1 cellular context compared by ENCODE assay signal in the genomic region with DNA sequence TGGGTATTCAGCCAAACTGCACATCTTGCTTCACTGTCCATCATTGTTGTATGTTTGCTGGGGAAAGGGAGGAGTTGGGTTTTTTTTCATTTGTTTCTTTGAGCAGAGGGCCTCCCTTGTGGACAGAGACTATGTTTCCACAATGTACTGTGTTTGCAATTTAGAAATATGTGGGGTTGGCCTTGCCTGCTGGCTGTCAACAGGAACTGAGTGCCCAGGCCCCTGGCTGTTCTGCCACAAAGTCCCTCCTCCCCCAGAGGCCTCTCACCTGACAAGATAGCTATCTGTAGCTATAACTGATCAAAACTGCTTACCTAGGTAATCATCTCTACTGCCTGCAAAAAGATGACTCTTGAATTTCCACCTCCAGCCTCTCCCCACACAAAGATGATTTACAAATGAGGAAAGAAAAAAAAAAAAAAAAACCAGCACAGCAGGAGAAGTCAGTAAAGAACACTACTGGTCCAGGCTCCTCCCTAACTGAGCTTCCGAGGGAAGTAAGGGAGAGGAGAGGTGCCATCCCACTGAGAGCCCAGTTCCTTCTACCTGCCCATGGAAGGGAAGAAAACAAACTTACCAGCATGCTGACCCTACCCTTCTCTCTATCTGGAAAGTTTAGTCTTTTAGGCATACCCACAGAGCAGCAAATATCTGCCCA.
TF ChIP-seq lines count a peak whose summit lies in the region.

No MANE protein-coding gene starts in this region.

TF ChIP-seq in HepG2, 621 proteins besides CTCF, POLR2A, EP300 and RAD21 (continued from another document and continues in another):
- TF ChIP-seq SMC3 (IDR thresholded peaks at IDR 0.05; ENCODE audit: low read length) (no peak), ZNF615 (CRISPR knock-in tag; IDR thresholded peaks at IDR 0.05; ENCODE audit: borderline replicate concordance) (no peak), HDAC2 (CRISPR knock-in tag; IDR thresholded peaks at IDR 0.05) (peak; percentile 60; the same call in 1 of the 2 replicates), TMF1 (CRISPR knock-in tag; IDR thresholded peaks at IDR 0.05; ENCODE audit: low read depth) (no peak), RORA (CRISPR knock-in tag; IDR thresholded peaks at IDR 0.05) (no peak), ZFP41 (CRISPR knock-in tag; IDR thresholded peaks at IDR 0.05; ENCODE audit: borderline replicate concordance) (no peak), TBP (CRISPR knock-in tag; IDR thresholded peaks at IDR 0.05) (no peak), JDP2 (CRISPR knock-in tag; IDR thresholded peaks at IDR 0.05; ENCODE audit: borderline replicate concordance) (no peak), GLI4 (CRISPR knock-in tag; IDR thresholded peaks at IDR 0.05; ENCODE audit: borderline replicate concordance) (no peak), HOXA3 (CRISPR knock-in tag; IDR thresholded peaks at IDR 0.05) (peak; percentile 48; the same call in 1 of the 2 replicates), ZNF891 (CRISPR knock-in tag; IDR thresholded peaks at IDR 0.05) (no peak), IKZF1 (IDR thresholded peaks at IDR 0.05) (no peak), ZNF747 (CRISPR knock-in tag; IDR thresholded peaks at IDR 0.05; ENCODE audit: borderline replicate concordance) (0 out of 2 replicates have a peak, but pooled peaks have one; percentile 35), GABPA (IDR thresholded peaks at IDR 0.05; ENCODE audit: low read depth, low read length) (no peak), GABPA (CRISPR knock-in tag; IDR thresholded peaks at IDR 0.05; ENCODE audit: low read depth) (peak; percentile 34; the same call in 1 of the 2 replicates), ZNF446 (CRISPR knock-in tag; IDR thresholded peaks at IDR 0.05) (no peak), PITX1 (CRISPR knock-in tag; IDR thresholded peaks at IDR 0.05) (0 out of 2 replicates have a peak, but pooled peaks have one; percentile 47), FOXM1 (CRISPR knock-in tag; IDR thresholded peaks at IDR 0.05) (no peak), MBNL3 (CRISPR knock-in tag; conservative IDR thresholded peaks at IDR 0.05) (no peak), ZNF274 (CRISPR knock-in tag; IDR thresholded peaks at IDR 0.05) (no peak), ZFYVE20 (CRISPR knock-in tag; IDR thresholded peaks at IDR 0.05; ENCODE audit: borderline replicate concordance, low read depth) (no peak), ZNF543 (CRISPR knock-in tag; IDR thresholded peaks at IDR 0.05) (no peak), ZNF788 (CRISPR knock-in tag; IDR thresholded peaks at IDR 0.05; ENCODE audit: borderline replicate concordance) (peak; percentile 59; the same call in 1 of the 2 replicates), XBP1 (CRISPR knock-in tag; IDR thresholded peaks at IDR 0.05) (no peak), HOXD1 (CRISPR knock-in tag; IDR thresholded peaks at IDR 0.05) (no peak), AHR (CRISPR knock-in tag; IDR thresholded peaks at IDR 0.05) (no peak), ZSCAN31 (CRISPR knock-in tag; IDR thresholded peaks at IDR 0.05; ENCODE audit: low read depth) (0 out of 2 replicates have a peak, but pooled peaks have one; percentile 41), ZNF709 (CRISPR knock-in tag; IDR thresholded peaks at IDR 0.05) (no peak), SOX6 (IDR thresholded peaks at IDR 0.05) (no peak), SOX6 (CRISPR knock-in tag; IDR thresholded peaks at IDR 0.05) (peak; percentile 97), KAT8 (CRISPR knock-in tag; IDR thresholded peaks at IDR 0.05) (peak; percentile 36; the same call in 1 of the 2 replicates), NFATC3 (CRISPR knock-in tag; IDR thresholded peaks at IDR 0.05) (no peak), CENPT (CRISPR knock-in tag; IDR thresholded peaks at IDR 0.05; ENCODE audit: low read depth) (no peak)
- TF ChIP-seq, protein P1, sequence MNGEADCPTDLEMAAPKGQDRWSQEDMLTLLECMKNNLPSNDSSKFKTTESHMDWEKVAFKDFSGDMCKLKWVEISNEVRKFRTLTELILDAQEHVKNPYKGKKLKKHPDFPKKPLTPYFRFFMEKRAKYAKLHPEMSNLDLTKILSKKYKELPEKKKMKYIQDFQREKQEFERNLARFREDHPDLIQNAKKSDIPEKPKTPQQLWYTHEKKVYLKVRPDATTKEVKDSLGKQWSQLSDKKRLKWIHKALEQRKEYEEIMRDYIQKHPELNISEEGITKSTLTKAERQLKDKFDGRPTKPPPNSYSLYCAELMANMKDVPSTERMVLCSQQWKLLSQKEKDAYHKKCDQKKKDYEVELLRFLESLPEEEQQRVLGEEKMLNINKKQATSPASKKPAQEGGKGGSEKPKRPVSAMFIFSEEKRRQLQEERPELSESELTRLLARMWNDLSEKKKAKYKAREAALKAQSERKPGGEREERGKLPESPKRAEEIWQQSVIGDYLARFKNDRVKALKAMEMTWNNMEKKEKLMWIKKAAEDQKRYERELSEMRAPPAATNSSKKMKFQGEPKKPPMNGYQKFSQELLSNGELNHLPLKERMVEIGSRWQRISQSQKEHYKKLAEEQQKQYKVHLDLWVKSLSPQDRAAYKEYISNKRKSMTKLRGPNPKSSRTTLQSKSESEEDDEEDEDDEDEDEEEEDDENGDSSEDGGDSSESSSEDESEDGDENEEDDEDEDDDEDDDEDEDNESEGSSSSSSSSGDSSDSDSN (CRISPR knock-in tag; IDR thresholded peaks at IDR 0.05): no peak
- TF ChIP-seq, protein P2, sequence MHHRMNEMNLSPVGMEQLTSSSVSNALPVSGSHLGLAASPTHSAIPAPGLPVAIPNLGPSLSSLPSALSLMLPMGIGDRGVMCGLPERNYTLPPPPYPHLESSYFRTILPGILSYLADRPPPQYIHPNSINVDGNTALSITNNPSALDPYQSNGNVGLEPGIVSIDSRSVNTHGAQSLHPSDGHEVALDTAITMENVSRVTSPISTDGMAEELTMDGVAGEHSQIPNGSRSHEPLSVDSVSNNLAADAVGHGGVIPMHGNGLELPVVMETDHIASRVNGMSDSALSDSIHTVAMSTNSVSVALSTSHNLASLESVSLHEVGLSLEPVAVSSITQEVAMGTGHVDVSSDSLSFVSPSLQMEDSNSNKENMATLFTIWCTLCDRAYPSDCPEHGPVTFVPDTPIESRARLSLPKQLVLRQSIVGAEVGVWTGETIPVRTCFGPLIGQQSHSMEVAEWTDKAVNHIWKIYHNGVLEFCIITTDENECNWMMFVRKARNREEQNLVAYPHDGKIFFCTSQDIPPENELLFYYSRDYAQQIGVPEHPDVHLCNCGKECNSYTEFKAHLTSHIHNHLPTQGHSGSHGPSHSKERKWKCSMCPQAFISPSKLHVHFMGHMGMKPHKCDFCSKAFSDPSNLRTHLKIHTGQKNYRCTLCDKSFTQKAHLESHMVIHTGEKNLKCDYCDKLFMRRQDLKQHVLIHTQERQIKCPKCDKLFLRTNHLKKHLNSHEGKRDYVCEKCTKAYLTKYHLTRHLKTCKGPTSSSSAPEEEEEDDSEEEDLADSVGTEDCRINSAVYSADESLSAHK (CRISPR knock-in tag; IDR thresholded peaks at IDR 0.05; ENCODE audit: borderline replicate concordance): no peak
- TF ChIP-seq, protein P3, sequence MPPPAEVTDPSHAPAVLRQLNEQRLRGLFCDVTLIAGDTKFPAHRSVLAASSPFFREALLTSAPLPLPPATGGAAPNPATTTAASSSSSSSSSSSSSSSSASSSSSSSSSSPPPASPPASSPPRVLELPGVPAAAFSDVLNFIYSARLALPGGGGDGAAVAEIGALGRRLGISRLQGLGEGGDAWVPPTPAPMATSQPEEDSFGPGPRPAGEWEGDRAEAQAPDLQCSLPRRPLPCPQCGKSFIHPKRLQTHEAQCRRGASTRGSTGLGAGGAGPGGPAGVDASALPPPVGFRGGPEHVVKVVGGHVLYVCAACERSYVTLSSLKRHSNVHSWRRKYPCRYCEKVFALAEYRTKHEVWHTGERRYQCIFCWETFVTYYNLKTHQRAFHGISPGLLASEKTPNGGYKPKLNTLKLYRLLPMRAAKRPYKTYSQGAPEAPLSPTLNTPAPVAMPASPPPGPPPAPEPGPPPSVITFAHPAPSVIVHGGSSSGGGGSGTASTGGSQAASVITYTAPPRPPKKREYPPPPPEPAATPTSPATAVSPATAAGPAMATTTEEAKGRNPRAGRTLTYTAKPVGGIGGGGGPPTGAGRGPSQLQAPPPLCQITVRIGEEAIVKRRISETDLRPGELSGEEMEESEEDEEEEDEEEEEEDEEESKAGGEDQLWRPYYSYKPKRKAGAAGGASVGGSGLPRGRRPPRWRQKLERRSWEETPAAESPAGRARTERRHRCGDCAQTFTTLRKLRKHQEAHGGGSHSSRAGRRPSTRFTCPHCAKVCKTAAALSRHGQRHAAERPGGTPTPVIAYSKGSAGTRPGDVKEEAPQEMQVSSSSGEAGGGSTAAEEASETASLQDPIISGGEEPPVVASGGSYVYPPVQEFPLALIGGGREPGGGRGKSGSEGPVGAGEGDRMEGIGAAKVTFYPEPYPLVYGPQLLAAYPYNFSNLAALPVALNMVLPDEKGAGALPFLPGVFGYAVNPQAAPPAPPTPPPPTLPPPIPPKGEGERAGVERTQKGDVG (CRISPR knock-in tag; IDR thresholded peaks at IDR 0.05; ENCODE audit: borderline replicate concordance): no peak
- TF ChIP-seq, protein P4, sequence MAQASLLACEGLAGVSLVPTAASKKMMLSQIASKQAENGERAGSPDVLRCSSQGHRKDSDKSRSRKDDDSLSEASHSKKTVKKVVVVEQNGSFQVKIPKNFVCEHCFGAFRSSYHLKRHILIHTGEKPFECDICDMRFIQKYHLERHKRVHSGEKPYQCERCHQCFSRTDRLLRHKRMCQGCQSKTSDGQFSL (CRISPR knock-in tag; IDR thresholded peaks at IDR 0.05): no peak
- TF ChIP-seq, protein P5, sequence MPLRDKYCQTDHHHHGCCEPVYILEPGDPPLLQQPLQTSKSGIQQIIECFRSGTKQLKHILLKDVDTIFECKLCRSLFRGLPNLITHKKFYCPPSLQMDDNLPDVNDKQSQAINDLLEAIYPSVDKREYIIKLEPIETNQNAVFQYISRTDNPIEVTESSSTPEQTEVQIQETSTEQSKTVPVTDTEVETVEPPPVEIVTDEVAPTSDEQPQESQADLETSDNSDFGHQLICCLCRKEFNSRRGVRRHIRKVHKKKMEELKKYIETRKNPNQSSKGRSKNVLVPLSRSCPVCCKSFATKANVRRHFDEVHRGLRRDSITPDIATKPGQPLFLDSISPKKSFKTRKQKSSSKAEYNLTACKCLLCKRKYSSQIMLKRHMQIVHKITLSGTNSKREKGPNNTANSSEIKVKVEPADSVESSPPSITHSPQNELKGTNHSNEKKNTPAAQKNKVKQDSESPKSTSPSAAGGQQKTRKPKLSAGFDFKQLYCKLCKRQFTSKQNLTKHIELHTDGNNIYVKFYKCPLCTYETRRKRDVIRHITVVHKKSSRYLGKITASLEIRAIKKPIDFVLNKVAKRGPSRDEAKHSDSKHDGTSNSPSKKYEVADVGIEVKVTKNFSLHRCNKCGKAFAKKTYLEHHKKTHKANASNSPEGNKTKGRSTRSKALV (CRISPR knock-in tag; IDR thresholded peaks at IDR 0.05): 0 out of 2 replicates have a peak, but pooled peaks have one; percentile 26
- TF ChIP-seq, protein P6, sequence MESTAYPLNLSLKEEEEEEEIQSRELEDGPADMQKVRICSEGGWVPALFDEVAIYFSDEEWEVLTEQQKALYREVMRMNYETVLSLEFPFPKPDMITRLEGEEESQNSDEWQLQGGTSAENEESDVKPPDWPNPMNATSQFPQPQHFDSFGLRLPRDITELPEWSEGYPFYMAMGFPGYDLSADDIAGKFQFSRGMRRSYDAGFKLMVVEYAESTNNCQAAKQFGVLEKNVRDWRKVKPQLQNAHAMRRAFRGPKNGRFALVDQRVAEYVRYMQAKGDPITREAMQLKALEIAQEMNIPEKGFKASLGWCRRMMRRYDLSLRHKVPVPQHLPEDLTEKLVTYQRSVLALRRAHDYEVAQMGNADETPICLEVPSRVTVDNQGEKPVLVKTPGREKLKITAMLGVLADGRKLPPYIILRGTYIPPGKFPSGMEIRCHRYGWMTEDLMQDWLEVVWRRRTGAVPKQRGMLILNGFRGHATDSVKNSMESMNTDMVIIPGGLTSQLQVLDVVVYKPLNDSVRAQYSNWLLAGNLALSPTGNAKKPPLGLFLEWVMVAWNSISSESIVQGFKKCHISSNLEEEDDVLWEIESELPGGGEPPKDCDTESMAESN (CRISPR knock-in tag; conservative IDR thresholded peaks at IDR 0.05): no peak
- TF ChIP-seq, protein P7, sequence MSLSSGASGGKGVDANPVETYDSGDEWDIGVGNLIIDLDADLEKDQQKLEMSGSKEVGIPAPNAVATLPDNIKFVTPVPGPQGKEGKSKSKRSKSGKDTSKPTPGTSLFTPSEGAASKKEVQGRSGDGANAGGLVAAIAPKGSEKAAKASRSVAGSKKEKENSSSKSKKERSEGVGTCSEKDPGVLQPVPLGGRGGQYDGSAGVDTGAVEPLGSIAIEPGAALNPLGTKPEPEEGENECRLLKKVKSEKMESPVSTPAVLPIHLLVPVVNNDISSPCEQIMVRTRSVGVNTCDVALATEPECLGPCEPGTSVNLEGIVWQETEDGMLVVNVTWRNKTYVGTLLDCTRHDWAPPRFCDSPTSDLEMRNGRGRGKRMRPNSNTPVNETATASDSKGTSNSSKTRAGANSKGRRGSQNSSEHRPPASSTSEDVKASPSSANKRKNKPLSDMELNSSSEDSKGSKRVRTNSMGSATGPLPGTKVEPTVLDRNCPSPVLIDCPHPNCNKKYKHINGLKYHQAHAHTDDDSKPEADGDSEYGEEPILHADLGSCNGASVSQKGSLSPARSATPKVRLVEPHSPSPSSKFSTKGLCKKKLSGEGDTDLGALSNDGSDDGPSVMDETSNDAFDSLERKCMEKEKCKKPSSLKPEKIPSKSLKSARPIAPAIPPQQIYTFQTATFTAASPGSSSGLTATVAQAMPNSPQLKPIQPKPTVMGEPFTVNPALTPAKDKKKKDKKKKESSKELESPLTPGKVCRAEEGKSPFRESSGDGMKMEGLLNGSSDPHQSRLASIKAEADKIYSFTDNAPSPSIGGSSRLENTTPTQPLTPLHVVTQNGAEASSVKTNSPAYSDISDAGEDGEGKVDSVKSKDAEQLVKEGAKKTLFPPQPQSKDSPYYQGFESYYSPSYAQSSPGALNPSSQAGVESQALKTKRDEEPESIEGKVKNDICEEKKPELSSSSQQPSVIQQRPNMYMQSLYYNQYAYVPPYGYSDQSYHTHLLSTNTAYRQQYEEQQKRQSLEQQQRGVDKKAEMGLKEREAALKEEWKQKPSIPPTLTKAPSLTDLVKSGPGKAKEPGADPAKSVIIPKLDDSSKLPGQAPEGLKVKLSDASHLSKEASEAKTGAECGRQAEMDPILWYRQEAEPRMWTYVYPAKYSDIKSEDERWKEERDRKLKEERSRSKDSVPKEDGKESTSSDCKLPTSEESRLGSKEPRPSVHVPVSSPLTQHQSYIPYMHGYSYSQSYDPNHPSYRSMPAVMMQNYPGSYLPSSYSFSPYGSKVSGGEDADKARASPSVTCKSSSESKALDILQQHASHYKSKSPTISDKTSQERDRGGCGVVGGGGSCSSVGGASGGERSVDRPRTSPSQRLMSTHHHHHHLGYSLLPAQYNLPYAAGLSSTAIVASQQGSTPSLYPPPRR (CRISPR knock-in tag; IDR thresholded peaks at IDR 0.05; ENCODE audit: borderline replicate concordance): peak; percentile 57; the same call in 1 of the 2 replicates
- TF ChIP-seq, protein P8, sequence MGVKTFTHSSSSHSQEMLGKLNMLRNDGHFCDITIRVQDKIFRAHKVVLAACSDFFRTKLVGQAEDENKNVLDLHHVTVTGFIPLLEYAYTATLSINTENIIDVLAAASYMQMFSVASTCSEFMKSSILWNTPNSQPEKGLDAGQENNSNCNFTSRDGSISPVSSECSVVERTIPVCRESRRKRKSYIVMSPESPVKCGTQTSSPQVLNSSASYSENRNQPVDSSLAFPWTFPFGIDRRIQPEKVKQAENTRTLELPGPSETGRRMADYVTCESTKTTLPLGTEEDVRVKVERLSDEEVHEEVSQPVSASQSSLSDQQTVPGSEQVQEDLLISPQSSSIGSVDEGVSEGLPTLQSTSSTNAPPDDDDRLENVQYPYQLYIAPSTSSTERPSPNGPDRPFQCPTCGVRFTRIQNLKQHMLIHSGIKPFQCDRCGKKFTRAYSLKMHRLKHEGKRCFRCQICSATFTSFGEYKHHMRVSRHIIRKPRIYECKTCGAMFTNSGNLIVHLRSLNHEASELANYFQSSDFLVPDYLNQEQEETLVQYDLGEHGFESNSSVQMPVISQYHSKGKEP (CRISPR knock-in tag; IDR thresholded peaks at IDR 0.05): no peak
